ENCODE assay signal across 1 cellular context in genomic region chr6:116571683-116572000, GRCh38.
TF ChIP-seq lines count a peak whose summit lies in the region.

No MANE protein-coding gene starts in this region.

TF ChIP-seq in HEK293, 187 proteins besides CTCF, POLR2A, EP300 and RAD21 (continued from another document):
- TF ChIP-seq ZNF280D (tag by site-specific recombination; IDR thresholded peaks at IDR 0.05) (no peak), REPIN1 (tag by site-specific recombination; IDR thresholded peaks at IDR 0.05; ENCODE audit: low read depth) (no peak), AEBP2 (tag by site-specific recombination; IDR thresholded peaks at IDR 0.05; ENCODE audit: borderline replicate concordance) (no peak), ZNF280C (tag by site-specific recombination; IDR thresholded peaks at IDR 0.05) (no peak), ZNF571 (tag by site-specific recombination; IDR thresholded peaks at IDR 0.05) (no peak), ZSCAN4 (tag by site-specific recombination; IDR thresholded peaks at IDR 0.05) (no peak), ZNF629 (tag by site-specific recombination; IDR thresholded peaks at IDR 0.05) (no peak), HOXC10 (CRISPR knock-in tag; IDR thresholded peaks at IDR 0.05) (no peak), ZNF404 (tag by site-specific recombination; IDR thresholded peaks at IDR 0.05) (no peak), GLIS1 (tag by site-specific recombination; IDR thresholded peaks at IDR 0.05) (no peak), SCRT2 (tag by site-specific recombination; IDR thresholded peaks at IDR 0.05) (no peak), ZFP3 (tag by site-specific recombination; IDR thresholded peaks at IDR 0.05; ENCODE audit: low read depth) (no peak), ZNF544 (tag by site-specific recombination; IDR thresholded peaks at IDR 0.05) (no peak)
